Comparison of ENCODE assay signal across 8 cellular contexts in genomic region chr2:239267411-239267941, GRCh38.
DNase-seq lines count a peak whose midpoint lies in the region; ATAC-seq and TF ChIP-seq lines count a peak whose summit lies in the region.

No MANE protein-coding gene starts in this region.

- H4K20me1 ChIP-seq in OCI-LY3 (ENCODE audit: insufficient read depth, low read length), result peaks cover 88% of the 10 kb centered on the region

- no peak overlapping the region for H3K9ac ChIP-seq in OCI-LY3 (ENCODE audit: low read length)

- peaks cover 7% of the 10 kb centered on the region for H3K36me3 Mint-ChIP-seq in activated T-cell treated with anti-CD3 and anti-CD28 coated beads, Interleukin-2, amount 50 U/mL, for 24 hours (ENCODE audit: low read depth)

- peaks cover 28% of the 10 kb centered on the region for H3K4me1 ChIP-seq in OCI-LY3 (ENCODE audit: low read length)
- H3K4me1 ChIP-seq in psoas muscle, result peaks cover 96% of the 10 kb centered on the region
- H3K4me1 ChIP-seq in urinary bladder (ENCODE audit: insufficient read depth), result peaks cover 6% of the 10 kb centered on the region

- ATAC-seq in GM18498 (IDR thresholded peaks at IDR 0.05; ENCODE audit: unreplicated experiment) (peak; percentile 94), HG02870 (IDR thresholded peaks at IDR 0.05; ENCODE audit: unreplicated experiment) (peak; percentile 91), psoas muscle (peak; percentile 49 to 77 (median 74))

- peak overlapping the region; percentile 95 for H3K27ac Mint-ChIP-seq in activated T-cell treated with anti-CD3 and anti-CD28 coated beads, Interleukin-2, amount 50 U/mL, for 24 hours

- DNase-seq in activated T-cell treated with anti-CD3 and anti-CD28 coated beads, Interleukin-2, amount 50 U/mL, for 24 hours, result peak; percentile 87
- DNase-seq in fibroblast of peridontal ligament (ENCODE audit: extremely low read depth) (peak; percentile 75), psoas muscle (peak; percentile 71 to 83), cerebellar nuclear complex (lab: John Stamatoyannopoulos, UW) (no peak)

- H3K4me1 Mint-ChIP-seq in activated T-cell treated with anti-CD3 and anti-CD28 coated beads, Interleukin-2, amount 50 U/mL, for 24 hours (ENCODE audit: low read depth), result peaks cover 87% of the 10 kb centered on the region

- peak overlapping the region; percentile 77 for H3K4me3 Mint-ChIP-seq in activated T-cell treated with anti-CD3 and anti-CD28 coated beads, Interleukin-2, amount 50 U/mL, for 24 hours

- H3K79me2 ChIP-seq in OCI-LY3 (ENCODE audit: low read length), result no peaks in the 10 kb centered on the region

- H3K9me3 ChIP-seq in OCI-LY3 (ENCODE audit: insufficient read depth, low read length) (no peaks in the 10 kb centered on the region), psoas muscle (no peaks in the 10 kb centered on the region)

- H2AFZ ChIP-seq in OCI-LY3 (ENCODE audit: low read depth, low read length), result no peak overlapping the region

- H3K4me2 ChIP-seq in OCI-LY3 (ENCODE audit: low read length), result peak overlapping the region; percentile 89

- H3K9me3 Mint-ChIP-seq in activated T-cell treated with anti-CD3 and anti-CD28 coated beads, Interleukin-2, amount 50 U/mL, for 24 hours, result no peaks in the 10 kb centered on the region

- H3K4me3 ChIP-seq in OCI-LY3 (ENCODE audit: low read length), result peak overlapping the region; percentile 69
- peak overlapping the region; percentile 28 for H3K4me3 ChIP-seq in psoas muscle
- no peak overlapping the region for H3K4me3 ChIP-seq in urinary bladder (ENCODE audit: low read depth, low read length)

- intact Hi-C loops in psoas muscle (cut with DNase I), result no loop called here

- H3K27me3 ChIP-seq in OCI-LY3 (ENCODE audit: low read depth, low read length) (peaks cover 38% of the 10 kb centered on the region), psoas muscle (ENCODE audit: insufficient read depth in 3 of 3, low read length in 2 of 3) (no peaks in the 10 kb centered on the region)

- WGBS in psoas muscle, 3 donors, result 25 to 42% (median 28%) methylated on average over 16 of the region's 16 CpGs
- WGBS in urinary bladder, result 24% methylated on average over 16 of the region's 16 CpGs

- no peak overlapping the region for H3K27ac ChIP-seq in OCI-LY3 (ENCODE audit: low read length)
- H3K27ac ChIP-seq in psoas muscle, result peak overlapping the region; percentile 86
- H3K27ac ChIP-seq in urinary bladder (ENCODE audit: low read depth), result peak overlapping the region; percentile 63

- TF ChIP-seq CTCF in OCI-LY3 (IDR thresholded peaks at IDR 0.05; ENCODE audit: low read depth, low read length), result peak; percentile 45
- peak; percentile 21 for TF ChIP-seq CTCF in psoas muscle (IDR thresholded peaks at IDR 0.05)

- H3K27me3 Mint-ChIP-seq in activated T-cell treated with anti-CD3 and anti-CD28 coated beads, Interleukin-2, amount 50 U/mL, for 24 hours, result peaks cover 17% of the 10 kb centered on the region

- H3K36me3 ChIP-seq in OCI-LY3 (replicated peaks; ENCODE audit: low read depth, low read length) (no peaks in the 10 kb centered on the region), psoas muscle (ENCODE audit: insufficient read depth in 1 of 2, low read depth in 1 of 2) (peaks cover 0 to 3% of the 10 kb centered on the region in 2 donors), urinary bladder (ENCODE audit: insufficient read depth) (no peaks in the 10 kb centered on the region)

Comparison
In these comparisons a context has a peak if more than half of its experiments do, and no peak if none do; other contexts are left out.
1. DNase-seq: peak in activated T-cell treated with anti-CD3 and anti-CD28 coated beads, Interleukin-2, amount 50 U/mL, for 24 hours (single experiment), fibroblast of peridontal ligament (single experiment) and psoas muscle (2 of 2); none in cerebellar nuclear complex (0 of 2).
2. Peak in every context shown above with its lines, with median percentiles within 50 percentile points of each other: ATAC-seq.